Comparison of ENCODE assay signal across 24 cellular contexts in genomic region chr12:116639765-116640164, GRCh38.
"Had no signal": no experiment of that assay in that cellular context is flagged by ENCODE, and none has a peak within 500 bp of the region (broad histone marks: within the 10 kb centered on the region; RNA-seq: fewer than 3 reads in every experiment).

No MANE protein-coding gene starts in this region.

- H3K4me1 ChIP-seq: breast epithelium, colonic mucosa, vagina had no signal

- H3K36me3 Mint-ChIP-seq: activated CD4-positive, alpha-beta memory T cell treated with anti-CD3 and anti-CD28 coated beads for 36 hours; activated naive CD8-positive, alpha-beta T cell treated with anti-CD3 and anti-CD28 coated beads for 36 hours; stimulated activated effector memory CD8-positive, alpha-beta T cell treated with anti-CD3 and anti-CD28 coated beads, Interleukin-12 subunit alpha, Interleukin-12 subunit beta, amount 100 ng/mL, for 72 hours; type B pancreatic cell had no signal

- H3K4me3 ChIP-seq: breast epithelium, colonic mucosa, dorsolateral prefrontal cortex, right lobe of liver, skin epidermis, stomach, vagina had no signal

- H3K9me3 Mint-ChIP-seq: stimulated activated effector memory CD8-positive, alpha-beta T cell treated with anti-CD3 and anti-CD28 coated beads, Interleukin-12 subunit alpha, Interleukin-12 subunit beta, amount 100 ng/mL, for 72 hours; type B pancreatic cell had no signal

- H3K27me3 Mint-ChIP-seq: type B pancreatic cell had no signal

- H3K27ac Mint-ChIP-seq: activated CD4-positive, alpha-beta memory T cell treated with anti-CD3 and anti-CD28 coated beads for 36 hours; activated naive CD8-positive, alpha-beta T cell treated with anti-CD3 and anti-CD28 coated beads for 36 hours; effector memory CD8-positive, alpha-beta T cell; nephron; stimulated activated effector memory CD8-positive, alpha-beta T cell treated with anti-CD3 and anti-CD28 coated beads, Interleukin-12 subunit alpha, Interleukin-12 subunit beta, amount 100 ng/mL, for 72 hours; type B pancreatic cell had no signal

- H3K4me3 Mint-ChIP-seq: activated CD4-positive, alpha-beta memory T cell treated with anti-CD3 and anti-CD28 coated beads for 36 hours; activated naive CD8-positive, alpha-beta T cell treated with anti-CD3 and anti-CD28 coated beads for 36 hours; central memory CD8-positive, alpha-beta T cell; effector memory CD8-positive, alpha-beta T cell; nephron; stimulated activated effector memory CD8-positive, alpha-beta T cell treated with anti-CD3 and anti-CD28 coated beads, Interleukin-12 subunit alpha, Interleukin-12 subunit beta, amount 100 ng/mL, for 72 hours; type B pancreatic cell had no signal

- H3K9me3 ChIP-seq: breast epithelium, colonic mucosa, neutrophil, right lobe of liver, stomach, vagina had no signal

- H3K4me1 Mint-ChIP-seq: central memory CD8-positive, alpha-beta T cell; stimulated activated effector memory CD8-positive, alpha-beta T cell treated with anti-CD3 and anti-CD28 coated beads, Interleukin-12 subunit alpha, Interleukin-12 subunit beta, amount 100 ng/mL, for 72 hours had no signal

- H3K36me3 ChIP-seq: breast epithelium, colonic mucosa, neutrophil, right lobe of liver, stomach, vagina had no signal

- H3K27ac ChIP-seq: breast epithelium, colonic mucosa, dorsolateral prefrontal cortex, neutrophil, right lobe of liver, skin epidermis, stomach, vagina had no signal

- H3K27me3 ChIP-seq: breast epithelium, colonic mucosa, dorsolateral prefrontal cortex, neutrophil, right lobe of liver, stomach, vagina had no signal

- DNase-seq: activated CD4-positive, alpha-beta memory T cell treated with anti-CD3 and anti-CD28 coated beads for 36 hours; activated CD4-positive, alpha-beta T cell treated with anti-CD3 and anti-CD28 coated beads for 48 hours; activated CD4-positive, CD25-positive, alpha-beta regulatory T cell; activated naive CD4-positive, alpha-beta T cell treated with Interleukin-2 at 50 U/mL for 16 hours; activated naive CD8-positive, alpha-beta T cell treated with anti-CD3 and anti-CD28 coated beads for 36 hours; activated T-cell treated with anti-CD3 and anti-CD28 coated beads, Interleukin-2, amount 50 U/mL, for 48 hours; colonic mucosa; dorsolateral prefrontal cortex; effector memory CD8-positive, alpha-beta T cell; foreskin melanocyte; hippocampal formation; kidney glomerular epithelial cell; right lobe of liver; stimulated activated CD4-positive, alpha-beta T cell treated with anti-CD3 and anti-CD28 coated beads, Interleukin-2, amount 100 ng/mL, for 24 hours; stomach; T1000 had no signal
